Comparison of ENCODE assay signal across 14 cellular contexts in genomic region chr6:101395345-101395744, GRCh38. TPM values are rescaled to one million over a fixed set of nuclear protein-coding genes. Genes with fewer than 3 reads are reported as not detected.
DNase-seq lines count a peak whose midpoint lies in the region; ATAC-seq, FAIRE-seq and TF ChIP-seq lines count a peak whose summit lies in the region.
"Had no signal": no experiment of that assay in that cellular context is flagged by ENCODE, and none has a peak within 500 bp of the region (broad histone marks: within the 10 kb centered on the region; RNA-seq: fewer than 3 reads in every experiment).

No MANE protein-coding gene starts in this region.

- POLR2A ChIA-PET in HCT116 (lab: Charles Lee) = no interaction called here

- no peak for DNase-seq in D721Med (ENCODE audit: insufficient read length, low spot score)
- DNase-seq in HCT116 (ENCODE audit: low read depth, low spot score) = no peak
- peak; percentile 19 for DNase-seq in RKO (ENCODE audit: low spot score)
- DNase-seq in hepatocyte (ENCODE audit: low spot score) = no peak
- no peak for DNase-seq in activated T-cell treated with anti-CD3 and anti-CD28 coated beads, Interleukin-2, amount 50 U/mL, for 1 hour
- no peak for DNase-seq in CD14-positive monocyte (ENCODE audit: low spot score)
- DNase-seq: activated CD4-positive, alpha-beta T cell treated with anti-CD3 and anti-CD28 coated beads, Interleukin-2, amount 50 U/mL, for 4 hours; activated gamma-delta T cell treated with Interleukin-2 at 50 U/mL for 16 hours; cerebellar nuclear complex; left lung; stimulated activated CD4-positive, alpha-beta T cell treated with anti-CD3 and anti-CD28 coated beads, Interleukin-2, amount 100 ng/mL, for 24 hours; stimulated activated naive B cell treated with anti-CD40 and anti-IgM and Interleukin-4, amounts not matched to agents 10 μg/mL and 1 μg/mL and 100 μg/mL, for 72 hours had no signal

- no peaks in the 10 kb centered on the region for H3K36me3 ChIP-seq in HCT116 (ENCODE audit: control insufficient read depth in 1 of 2, insufficient read depth in 2 of 2, low read length in 2 of 2)
- no peaks in the 10 kb centered on the region for H3K36me3 ChIP-seq in hepatocyte (replicated peaks; ENCODE audit: insufficient read depth, low read depth)
- H3K36me3 ChIP-seq: left lung had no signal

- CTCF ChIA-PET in HCT116 (lab: Charles Lee) = no interaction called here

- H3K27me3 Mint-ChIP-seq in CD14-positive monocyte (ENCODE audit: low read depth in 3 of 3) = peaks cover 57 to 79% (median 72%) of the 10 kb centered on the region in 3 donors

- H2AFZ ChIP-seq in HCT116 (ENCODE audit: low read depth, low read length, poor library complexity, severe bottlenecking) = no peak overlapping the region
- H2AFZ ChIP-seq in hepatocyte = no peak overlapping the region

- intact Hi-C loops in HCT116 (cut with micrococcal nuclease) (loop anchor here (5.0 to 10.0 kb wide), 3 partner anchors 249 to 1222 kb away; no protein-coding TSS in a partner anchor), CD14-positive monocyte (cut with micrococcal nuclease) (no loop called here)

- no peak for FAIRE-seq in D721Med (lab: Jason Lieb, UNC)
- FAIRE-seq: frontal cortex had no signal

- no peak overlapping the region for H3K4me3 Mint-ChIP-seq in CD14-positive monocyte
- H3K4me3 Mint-ChIP-seq: stimulated activated naive B cell treated with anti-CD40 and anti-IgM and Interleukin-4, amounts not matched to agents 10 μg/mL and 1 μg/mL and 100 μg/mL, for 72 hours had no signal

- H3K4me1 Mint-ChIP-seq in CD14-positive monocyte = no peaks in the 10 kb centered on the region

- RAD21 ChIA-PET in HCT116 (lab: Charles Lee; ENCODE audit: low non-redundant PET in 1 of 2, low total read pairs in 2 of 2, uncharacterized antibody in 2 of 2, unreplicated experiment in 2 of 2) = no interaction called here

- 0 out of 2 replicates have a peak, but pooled peaks cover 6% of the 10 kb centered on the region for H3K27me3 ChIP-seq in HCT116 (ENCODE audit: insufficient read depth, low read length)
- H3K27me3 ChIP-seq in hepatocyte = peaks cover 65% of the 10 kb centered on the region

- H3K27ac Mint-ChIP-seq in CD14-positive monocyte = no peak overlapping the region
- H3K27ac Mint-ChIP-seq: stimulated activated naive B cell treated with anti-CD40 and anti-IgM and Interleukin-4, amounts not matched to agents 10 μg/mL and 1 μg/mL and 100 μg/mL, for 72 hours had no signal

- H3K4me2 ChIP-seq in HCT116 (ENCODE audit: low read length) (no peak overlapping the region), hepatocyte (peak overlapping the region; percentile 96)

- TF ChIP-seq POLR2A in HCT116 (IDR thresholded peaks at IDR 0.05; ENCODE audit: borderline replicate concordance, extremely low read depth, insufficient read depth, insufficient read length) = no peak
- TF ChIP-seq POLR2A in GM18505 (IDR thresholded peaks at IDR 0.05; ENCODE audit: borderline replicate concordance, extremely low read depth, insufficient read depth, insufficient read length) = no peak

- TF ChIP-seq RAD21 in HCT116 (IDR thresholded peaks at IDR 0.05; ENCODE audit: low read depth) = peak; percentile 10; the same call in 1 of the 2 replicates

- H3K27ac ChIP-seq in HCT116 (ENCODE audit: low read depth, low read length) = no peak overlapping the region
- no peak overlapping the region for H3K27ac ChIP-seq in hepatocyte
- H3K27ac ChIP-seq: left lung had no signal

- no peaks in the 10 kb centered on the region; the same call in 1 of the 2 replicates for H4K20me1 ChIP-seq in HCT116 (ENCODE audit: insufficient read depth)
- no peaks in the 10 kb centered on the region for H4K20me1 ChIP-seq in hepatocyte (ENCODE audit: insufficient read depth, poor library complexity, severe bottlenecking)

- no peak overlapping the region for H3K4me3 ChIP-seq in HCT116 (replicated peaks in 1 of 2; ENCODE audit: low read depth in 1 of 2, low read length in 2 of 2)
- H3K4me3 ChIP-seq in hepatocyte = no peak overlapping the region
- H3K4me3 ChIP-seq: left lung had no signal

- ATAC-seq in HCT116 (no peak), GM18505 (IDR thresholded peaks at IDR 0.05; ENCODE audit: unreplicated experiment) (no peak)
- ATAC-seq: left lung; stimulated activated naive B cell treated with anti-CD40 and anti-IgM and Interleukin-4, amounts not matched to agents 10 μg/mL and 1 μg/mL and 100 μg/mL, for 72 hours had no signal

- H3K9me3 Mint-ChIP-seq in CD14-positive monocyte = peaks cover 0 to 21% (median 10%) of the 10 kb centered on the region in 7 donors

- H3K36me3 Mint-ChIP-seq in CD14-positive monocyte = peaks cover 0 to 3% of the 10 kb centered on the region in 2 donors

- H3K4me1 ChIP-seq in HCT116 (ENCODE audit: control insufficient read depth in 1 of 2, insufficient read depth in 2 of 2, low read length in 2 of 2) = peaks cover 0 to 11% of the 10 kb centered on the region in 2 experiments; a peak in 3 of 4 replicates
- peaks cover 2% of the 10 kb centered on the region for H3K4me1 ChIP-seq in hepatocyte (ENCODE audit: insufficient read depth)

- H3K9me2 ChIP-seq in HCT116 (ENCODE audit: insufficient read depth) (no peaks in the 10 kb centered on the region), hepatocyte (replicated peaks; ENCODE audit: insufficient read depth) (no peaks in the 10 kb centered on the region)

- TF ChIP-seq CTCF in D721Med (IDR thresholded peaks at IDR 0.05; ENCODE audit: insufficient read depth, missing control alignments) (peak; percentile 19), HCT116 (IDR thresholded peaks at IDR 0.05 in 2 of 3, conservative IDR thresholded peaks at IDR 0.05 in 1 of 3; ENCODE audit: borderline replicate concordance in 1 of 3, insufficient read depth in 1 of 3, low read depth in 2 of 3, low read length in 2 of 3) (peak in 2 of 3 experiments; percentile 6 to 42; a peak in 1 of 6 replicates), hepatocyte (IDR thresholded peaks at IDR 0.05; ENCODE audit: poor library complexity) (peak; percentile 34), CD14-positive monocyte (IDR thresholded peaks at IDR 0.05) (no peak)

- BruUV-seq in HCT116 (replicated peaks; lab: Mats Ljungman, UMichigan) = no TSS peak

- H3K9ac ChIP-seq in HCT116 (ENCODE audit: low read length) = no peak overlapping the region

- H3K79me2 ChIP-seq in HCT116 (ENCODE audit: insufficient read depth, low read length) (no peaks in the 10 kb centered on the region), hepatocyte (no peaks in the 10 kb centered on the region)

- H3K9me3 ChIP-seq in HCT116 (ENCODE audit: control insufficient read depth in 1 of 2, insufficient read depth in 1 of 2, low read depth in 1 of 2, low read length in 2 of 2) (no peaks in the 10 kb centered on the region), hepatocyte (ENCODE audit: low read depth) (no peaks in the 10 kb centered on the region)
- H3K9me3 ChIP-seq: left lung had no signal

TF ChIP-seq in HCT116, 20 proteins besides CTCF, POLR2A, EP300 and RAD21:
- TF ChIP-seq SIN3A (IDR thresholded peaks at IDR 0.05; ENCODE audit: low read depth) = no peak
- no peak for TF ChIP-seq ZNF274 (IDR thresholded peaks at IDR 0.05; ENCODE audit: low read depth, low read length)
- no peak for TF ChIP-seq SRF (IDR thresholded peaks at IDR 0.05; ENCODE audit: low read depth)
- TF ChIP-seq SP1 (IDR thresholded peaks at IDR 0.05; ENCODE audit: low read depth) = no peak
- no peak for TF ChIP-seq CEBPB (IDR thresholded peaks at IDR 0.05; ENCODE audit: low read depth)
- TF ChIP-seq CBX3 (IDR thresholded peaks at IDR 0.05; ENCODE audit: low read depth) = no peak
- TF ChIP-seq ATF3 (IDR thresholded peaks at IDR 0.05) = no peak

RNA-seq across cellular contexts. Expression of gene GRIK2, which starts 1.8 kb away (rescaled TPM):
- total RNA-seq in HCT116 (2021; ENCODE audit: unreplicated experiment) (0.64 TPM), hepatocyte (5.1 and 6.2 TPM in 2 replicates)
- 0.09 and 0.14 TPM in 2 replicates for polyA plus RNA-seq in HCT116 (2012)
- polyA plus RNA-seq in hepatocyte (1.6 and 5.8 TPM in 2 replicates), CD14-positive monocyte (not detected)
